10 cellular contexts compared by ENCODE assay signal in the genomic region with DNA sequence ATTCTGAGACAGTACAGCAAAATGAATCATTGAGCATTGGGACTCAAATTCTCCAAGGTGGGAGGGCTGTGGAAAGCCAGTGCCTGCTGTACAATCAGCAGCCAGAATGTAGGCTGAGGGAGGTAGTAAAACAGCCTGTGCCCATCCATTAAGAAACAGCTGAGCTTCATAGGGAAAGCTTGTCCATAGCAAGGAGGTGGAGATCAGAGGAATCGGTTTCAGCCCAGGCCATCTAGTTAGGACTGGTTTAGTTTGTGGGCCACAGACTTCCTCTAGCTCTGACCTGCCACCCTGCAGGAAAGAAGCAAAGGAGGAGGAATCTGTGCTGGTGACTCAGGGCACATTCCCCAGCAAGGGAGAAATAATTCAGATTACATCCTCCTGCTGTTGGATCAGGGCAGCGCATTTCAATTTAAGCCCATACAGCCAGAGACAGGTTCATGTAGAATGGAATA.
DNase-seq lines count a peak whose midpoint lies in the region; ATAC-seq, FAIRE-seq and TF ChIP-seq lines count a peak whose summit lies in the region.
"Had no signal": no experiment of that assay in that cellular context is flagged by ENCODE, and none has a peak within 500 bp of the region (broad histone marks: within the 10 kb centered on the region; RNA-seq: fewer than 3 reads in every experiment).

No MANE protein-coding gene starts in this region.

- peaks cover 18 to 21% of the 10 kb centered on the region in 2 donors for H3K4me1 ChIP-seq in kidney (ENCODE audit: control insufficient read depth in 1 of 2, insufficient read depth in 1 of 2, low read depth in 1 of 2, low read length in 2 of 2)

- intact Hi-C loops in kidney (cut with DNase I) = no loop called here
- intact Hi-C loops in natural killer cell (cut with micrococcal nuclease) = no loop called here

- H3K27ac Mint-ChIP-seq in activated naive CD8-positive, alpha-beta T cell treated with anti-CD3 and anti-CD28 coated beads for 36 hours = no peak overlapping the region
- H3K27ac Mint-ChIP-seq in natural killer cell = no peak overlapping the region

- H3K27me3 ChIP-seq in brain microvascular endothelial cell (replicated peaks) = no peaks in the 10 kb centered on the region

- FAIRE-seq in kidney (lab: Jason Lieb, UNC) (no peak), urothelium cell line (lab: Jason Lieb, UNC) (no peak)
- FAIRE-seq: A204.1 had no signal

- H3K36me3 ChIP-seq in brain microvascular endothelial cell (replicated peaks) = no peaks in the 10 kb centered on the region
- H3K36me3 ChIP-seq in kidney (ENCODE audit: control insufficient read depth in 1 of 2, insufficient read depth in 2 of 2, low read length in 2 of 2) = peaks cover 0 to 3% of the 10 kb centered on the region in 2 donors

- peaks cover 2% of the 10 kb centered on the region for H3K27me3 Mint-ChIP-seq in activated naive CD8-positive, alpha-beta T cell treated with anti-CD3 and anti-CD28 coated beads for 36 hours
- H3K27me3 Mint-ChIP-seq in natural killer cell (ENCODE audit: low read depth in 2 of 2) = peaks cover 0 to 3% of the 10 kb centered on the region in 2 donors

- no peak overlapping the region for H3K4me3 ChIP-seq in brain microvascular endothelial cell (ENCODE audit: low read depth, low read length)
- no peak overlapping the region for H3K4me3 ChIP-seq in kidney (ENCODE audit: low read length in 2 of 2)

- H3K9me3 Mint-ChIP-seq in activated naive CD8-positive, alpha-beta T cell treated with anti-CD3 and anti-CD28 coated beads for 36 hours = no peaks in the 10 kb centered on the region
- H3K9me3 Mint-ChIP-seq in natural killer cell = peaks cover 0 to 2% of the 10 kb centered on the region in 2 donors

- H3K9me3 ChIP-seq in kidney (ENCODE audit: control insufficient read depth in 1 of 2, low read length in 2 of 2) = no peaks in the 10 kb centered on the region

- in situ Hi-C loops in brain microvascular endothelial cell (cut with HindIII; ENCODE audit: low pct_ligation_motif_present, low sequenced_read_pairs) = no loop called here

- H3K4me1 Mint-ChIP-seq in activated naive CD8-positive, alpha-beta T cell treated with anti-CD3 and anti-CD28 coated beads for 36 hours = peaks cover 7% of the 10 kb centered on the region
- H3K4me1 Mint-ChIP-seq in natural killer cell = peaks cover 21 to 35% of the 10 kb centered on the region in 2 donors

- H3K36me3 Mint-ChIP-seq in activated naive CD8-positive, alpha-beta T cell treated with anti-CD3 and anti-CD28 coated beads for 36 hours = no peaks in the 10 kb centered on the region
- H3K36me3 Mint-ChIP-seq in natural killer cell = no peaks in the 10 kb centered on the region

- DNase-seq in DMS53 (lab: John Stamatoyannopoulos, UW) (peak; percentile 52), DMS53 treated with DMSO at 0.1 percent for 48 hours (lab: John Stamatoyannopoulos, UW; ENCODE audit: unreplicated experiment) (no peak), brain microvascular endothelial cell (peak; percentile 87), kidney (no peak), urothelium cell line (ENCODE audit: low spot score) (peak; percentile 62), natural killer cell (no peak)
- no peak for DNase-seq in activated naive CD8-positive, alpha-beta T cell treated with anti-CD3 and anti-CD28 coated beads for 36 hours
- DNase-seq: central memory CD4-positive, alpha-beta T cell had no signal

- H3K4me3 Mint-ChIP-seq in activated naive CD8-positive, alpha-beta T cell treated with anti-CD3 and anti-CD28 coated beads for 36 hours = no peak overlapping the region
- no peak overlapping the region for H3K4me3 Mint-ChIP-seq in natural killer cell

- H3K27ac ChIP-seq in brain microvascular endothelial cell = peak overlapping the region; percentile 17
- H3K27ac ChIP-seq in kidney (ENCODE audit: low read depth in 2 of 2, low read length in 2 of 2) = peak overlapping the region; percentile 54 to 79

- H3K9ac ChIP-seq in kidney (ENCODE audit: low read length in 2 of 2) = peak overlapping the region in 1 of 2 donors; percentile 20

- ATAC-seq in GM21526 (IDR thresholded peaks at IDR 0.05; ENCODE audit: low FRiP score, unreplicated experiment) (no peak), natural killer cell (no peak)

- TF ChIP-seq CTCF in brain microvascular endothelial cell (IDR thresholded peaks at IDR 0.05; ENCODE audit: low read depth, low read length, missing control alignments) = peak; percentile 82
- no peak for TF ChIP-seq CTCF in kidney (IDR thresholded peaks at IDR 0.05; ENCODE audit: borderline replicate concordance, extremely low read depth, insufficient read depth)
- no peak for TF ChIP-seq CTCF in natural killer cell (IDR thresholded peaks at IDR 0.05)

Comparison
In these comparisons a context has a peak if more than half of its experiments do, and no peak if none do; other contexts are left out.
1. DNase-seq: peak in DMS53 (single experiment), brain microvascular endothelial cell (single experiment) and urothelium cell line (single experiment); none in DMS53 treated with DMSO at 0.1 percent for 48 hours (single experiment), kidney (single experiment), activated naive CD8-positive, alpha-beta T cell treated with anti-CD3 and anti-CD28 coated beads for 36 hours (single experiment) and natural killer cell (single experiment).